In genomic region chr10:91163709-91164474, GRCh38 we compare ENCODE assay signal across 8 cellular contexts. TPM values are rescaled to one million over a fixed set of nuclear protein-coding genes. Genes with fewer than 3 reads are reported as not detected.
DNase-seq lines count a peak whose midpoint lies in the region; ATAC-seq and TF ChIP-seq lines count a peak whose summit lies in the region.

No MANE protein-coding gene starts in this region.

- H3K27me3 ChIP-seq in kidney epithelial cell (ENCODE audit: control insufficient read depth, insufficient read depth, low read length): no peaks in the 10 kb centered on the region

- H3K4me3 ChIP-seq in kidney epithelial cell (ENCODE audit: low read depth, low read length): peak overlapping the region; percentile 80

- H3K36me3 ChIP-seq in kidney epithelial cell (ENCODE audit: control insufficient read depth, insufficient read depth, low read length): no peaks in the 10 kb centered on the region

- no peak for TF ChIP-seq CTCF in kidney epithelial cell (IDR thresholded peaks at IDR 0.05; ENCODE audit: insufficient read depth, low read length, poor library complexity, severe bottlenecking)

- peak in 10 of 14 donors; percentile 27 to 84 (median 54) for DNase-seq in C1 segment of cervical spinal cord (lab: John Stamatoyannopoulos, UW)
- peak; percentile 33 for DNase-seq in HuH-7.5 (ENCODE audit: low spot score)
- DNase-seq in activated CD4-positive, alpha-beta T cell treated with anti-CD3 and anti-CD28 coated beads for 1 hour: peak; percentile 67
- DNase-seq in cerebellar cortex (ENCODE audit: low spot score): peak; percentile 41
- peak; percentile 37 for DNase-seq in kidney epithelial cell (ENCODE audit: low read depth)
- peak; percentile 63 to 70 for DNase-seq in stimulated activated CD4-positive, alpha-beta T cell treated with anti-CD3 and anti-CD28 coated beads, Interleukin-15, amount 100 ng/mL, for 48 hours (ENCODE audit: low read depth in 2 of 2)
- DNase-seq in ecto neural progenitor cell (ENCODE audit: low spot score): no peak

- ATAC-seq in GM21390 (IDR thresholded peaks at IDR 0.05; ENCODE audit: unreplicated experiment): peak; percentile 29

RNA-seq across cellular contexts. Expression of gene PCGF5, which starts 56.6 kb away (rescaled TPM):
- 35.9 and 36.6 TPM in 2 replicates for total RNA-seq in kidney epithelial cell
